Comparison of ENCODE assay signal across 1 cellular context in genomic region chr6:81381382-81381916, GRCh38.
TF ChIP-seq lines count a peak whose summit lies in the region.

No MANE protein-coding gene starts in this region.

TF ChIP-seq in HepG2, 621 proteins besides CTCF, POLR2A, EP300 and RAD21 (continued from another document):
- peak; percentile 76; the same call in 1 of the 2 replicates for TF ChIP-seq EHMT2 (IDR thresholded peaks at IDR 0.05; ENCODE audit: borderline replicate concordance, low read depth, low read length)
- TF ChIP-seq HMG20A (CRISPR knock-in tag; IDR thresholded peaks at IDR 0.05; ENCODE audit: borderline replicate concordance), result peak; percentile 41; the same call in 1 of the 2 replicates
- TF ChIP-seq ZNF644 (CRISPR knock-in tag; IDR thresholded peaks at IDR 0.05; ENCODE audit: low read depth), result 0 out of 2 replicates have a peak, but pooled peaks have one; percentile 22
- TF ChIP-seq ISL2 (CRISPR knock-in tag; IDR thresholded peaks at IDR 0.05), result peak; percentile 31; the same call in 1 of the 2 replicates
- peak; percentile 63 for TF ChIP-seq PAXIP1 (CRISPR knock-in tag; conservative IDR thresholded peaks at IDR 0.05)
- TF ChIP-seq ZBTB3 (CRISPR knock-in tag; IDR thresholded peaks at IDR 0.05; ENCODE audit: borderline replicate concordance, low read depth), result no peak
- TF ChIP-seq ZBTB21 (CRISPR knock-in tag; IDR thresholded peaks at IDR 0.05), result no peak
- TF ChIP-seq ASH2L (IDR thresholded peaks at IDR 0.05; ENCODE audit: insufficient read length, low read depth, low read length), result peak; percentile 78
- no peak for TF ChIP-seq ZMAT3 (CRISPR knock-in tag; conservative IDR thresholded peaks at IDR 0.05)
- TF ChIP-seq AHDC1 (CRISPR knock-in tag; IDR thresholded peaks at IDR 0.05; ENCODE audit: borderline replicate concordance), result peak; percentile 62; the same call in 1 of the 2 replicates
